In genomic region chr5:58299266-58299665, GRCh38 we compare ENCODE assay signal across 27 cellular contexts.
"Had no signal": no experiment of that assay in that cellular context is flagged by ENCODE, and none has a peak within 500 bp of the region (broad histone marks: within the 10 kb centered on the region; RNA-seq: fewer than 3 reads in every experiment).

No MANE protein-coding gene starts in this region.

- H2AFZ ChIP-seq: PC-9 had no signal

- H3K36me3 ChIP-seq: adrenal gland, breast epithelium had no signal

- H3K27ac ChIP-seq: adrenal gland, body of pancreas, breast epithelium, PC-9, RWPE1 had no signal

- H3K9me3 ChIP-seq: adrenal gland, body of pancreas, breast epithelium had no signal

- H3K27me3 ChIP-seq: adrenal gland, body of pancreas, breast epithelium had no signal

- H3K4me1 ChIP-seq: adrenal gland, body of pancreas, breast epithelium had no signal

- H3K4me2 ChIP-seq: PC-9 had no signal

- H3K4me3 ChIP-seq: adrenal gland, body of pancreas, breast epithelium, PC-9 had no signal

- DNase-seq: activated CD4-positive, alpha-beta T cell treated with anti-CD3 and anti-CD28 coated beads for 36 hours; activated CD4-positive, alpha-beta T cell treated with anti-CD3 and anti-CD28 coated beads, Interleukin-2, amount 10 ng/mL, durations not matched to agents 7 days and 5 days; activated CD4-positive, alpha-beta T cell treated with anti-CD3 and anti-CD28 coated beads, Interleukin-2, amount 50 U/mL, for 48 hours; activated CD8-positive, alpha-beta T cell treated with anti-CD3 and anti-CD28 coated beads, Interleukin-2, amount 10 ng/mL, durations not matched to agents 7 days and 5 days; activated gamma-delta T cell; activated naive CD4-positive, alpha-beta T cell treated with Interleukin-2 at 50 U/mL for 16 hours; activated naive CD8-positive, alpha-beta T cell treated with anti-CD3 and anti-CD28 coated beads, Interleukin-2, amount 10 ng/mL, durations not matched to agents 7 days and 5 days; activated T-cell treated with anti-CD3 and anti-CD28 coated beads, Interleukin-2, amount 50 U/mL, for 24 hours; adrenal gland; body of pancreas; Karpas-422; KBM-7; NCI-H1105; NCI-H1436; NCI-H1694; NCI-H2029; NCI-H345; NCI-H510A; NCI-H526; NCI-H748 treated with DMSO at 0.1 percent for 48 hours; NK-92 treated with Interleukin-12 subunit alpha and Interleukin-12 subunit beta, amount 100 ng/mL, for 24 hours; PC-9; SIG-M5 had no signal

- ATAC-seq: activated CD4-positive, alpha-beta T cell treated with anti-CD3 and anti-CD28 coated beads for 36 hours; activated CD4-positive, CD25-positive, alpha-beta regulatory T cell treated with anti-CD3 and anti-CD28 coated beads, Interleukin-2, amount 50 U/mL, for 24 hours; activated CD8-positive, alpha-beta T cell treated with anti-CD3 and anti-CD28 coated beads, Interleukin-2, amount 10 ng/mL, durations not matched to agents 7 days and 5 days; body of pancreas; Right ventricle myocardium inferior had no signal
